ENCODE assay signal across 25 cellular contexts in the genomic region with DNA sequence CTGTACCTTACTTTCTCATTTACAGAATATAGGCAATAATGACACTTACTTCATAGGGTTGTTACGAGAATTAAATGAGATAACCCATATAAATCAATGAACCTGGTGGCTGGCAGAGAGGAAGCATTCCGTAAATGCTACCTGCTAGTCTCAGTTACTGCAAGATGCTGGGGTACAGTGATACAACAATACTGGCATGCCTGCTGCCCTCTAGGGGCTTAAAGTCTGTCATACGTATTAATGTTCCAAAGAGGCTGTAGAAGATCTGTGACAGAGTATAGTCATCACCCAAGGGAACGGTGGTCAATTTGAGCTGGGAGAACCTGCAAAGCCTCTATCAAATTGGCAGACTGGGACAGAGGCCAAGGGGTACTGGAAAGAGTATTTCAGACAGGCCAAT.
A peak's percentile ranks its signal among the peaks of the same experiment; 100 is the strongest.
DNase-seq lines count a peak whose midpoint lies in the region; ATAC-seq, FAIRE-seq and TF ChIP-seq lines count a peak whose summit lies in the region.
"Had no signal": no experiment of that assay in that cellular context is flagged by ENCODE, and none has a peak within 500 bp of the region (broad histone marks: within the 10 kb centered on the region; RNA-seq: fewer than 3 reads in every experiment).

No MANE protein-coding gene starts in this region.

- SMC1A ChIA-PET in GM12878 (lab: Charles Lee; ENCODE audit: uncharacterized antibody, unreplicated experiment) = no interaction called here

- H3K9ac ChIP-seq in HepG2 (ENCODE audit: insufficient read depth, low read depth, low read length) (no peak overlapping the region), GM12878 (ENCODE audit: control insufficient read depth, insufficient read depth, low read length) (no peak overlapping the region)

- TF ChIP-seq EP300 in HepG2 (IDR thresholded peaks at IDR 0.05; ENCODE audit: low read depth in 2 of 2, low read length in 2 of 2) = no peak
- no peak for TF ChIP-seq EP300 in HepG2 (CRISPR knock-in tag; IDR thresholded peaks at IDR 0.05; ENCODE audit: borderline replicate concordance)
- TF ChIP-seq EP300 in GM12878 (IDR thresholded peaks at IDR 0.05; ENCODE audit: borderline replicate concordance in 1 of 2, control insufficient read depth in 1 of 2, low read depth in 2 of 2, low read length in 2 of 2) = no peak

- TF ChIP-seq CTCF in HepG2 (CRISPR knock-in tag; IDR thresholded peaks at IDR 0.05) (no peak), right lobe of liver (IDR thresholded peaks at IDR 0.05) (no peak), NB4 (IDR thresholded peaks at IDR 0.05; ENCODE audit: low read depth, low read length) (peak; percentile 9), GM12878 (IDR thresholded peaks at IDR 0.05 in 2 of 3, conservative IDR thresholded peaks at IDR 0.05 in 1 of 3; ENCODE audit: control insufficient read depth in 2 of 3, extremely low read depth in 1 of 3, insufficient read depth in 1 of 3, low read depth in 3 of 3, low read length in 3 of 3) (no peak), uterus (IDR thresholded peaks at IDR 0.05) (no peak), upper lobe of right lung (IDR thresholded peaks at IDR 0.05) (no peak)

- ATAC-seq in HepG2 = peak; percentile 44; the same call in 2 of the 3 replicates
- ATAC-seq in right lobe of liver = no peak
- ATAC-seq in GM12878 = no peak
- no peak for ATAC-seq in upper lobe of right lung
- ATAC-seq: activated CD4-positive, alpha-beta T cell treated with anti-CD3 and anti-CD28 coated beads for 36 hours; CD8-positive, alpha-beta T cell; gastrocnemius medialis; lower lobe of right lung; natural killer cell treated with Interleukin-12 subunit alpha and Interleukin-12 subunit beta and Interleukin-15 and Interleukin-18, amount 100 ng/mL, for 72 hours had no signal

- no peak overlapping the region for H3K27ac ChIP-seq in HepG2 (ENCODE audit: extremely low read length, insufficient read depth, low read length)
- no peak overlapping the region for H3K27ac ChIP-seq in right lobe of liver
- no peak overlapping the region for H3K27ac ChIP-seq in GM12878 (ENCODE audit: control insufficient read depth, insufficient read depth)
- H3K27ac ChIP-seq in uterus = no peak overlapping the region
- no peak overlapping the region for H3K27ac ChIP-seq in upper lobe of right lung
- H3K27ac ChIP-seq: dorsolateral prefrontal cortex, gastrocnemius medialis, lower lobe of right lung, suprapubic skin, upper lobe of left lung had no signal

- H3K27me3 ChIP-seq in HepG2 (ENCODE audit: control insufficient read depth in 1 of 2, insufficient read depth in 2 of 2, low read length in 2 of 2) (no peaks in the 10 kb centered on the region), right lobe of liver (no peaks in the 10 kb centered on the region), GM12878 (replicated peaks in 1 of 2; ENCODE audit: control insufficient read depth in 2 of 2, insufficient read depth in 2 of 2, low read length in 1 of 2) (no peaks in the 10 kb centered on the region), uterus (no peaks in the 10 kb centered on the region), upper lobe of right lung (no peaks in the 10 kb centered on the region)
- H3K27me3 ChIP-seq: gastrocnemius medialis, suprapubic skin, upper lobe of left lung had no signal

- in situ Hi-C loops in HepG2 (cut with HindIII; ENCODE audit: extremely low pct_ligation_motif_present, low pct_unique_long_range_greater_than_20kb) = no loop called here
- in situ Hi-C loops in GM12878 (cut with MboI) = no loop called here

- TF ChIP-seq RAD21 in HepG2 (CRISPR knock-in tag; IDR thresholded peaks at IDR 0.05) (no peak), GM12878 (IDR thresholded peaks at IDR 0.05; ENCODE audit: insufficient read depth, low read depth, low read length) (0 out of 2 replicates have a peak, but pooled peaks have one; percentile 5)

- H3K36me3 ChIP-seq in HepG2 (replicated peaks in 1 of 2; ENCODE audit: control insufficient read depth in 1 of 2, insufficient read depth in 2 of 2, low read length in 2 of 2) = no peaks in the 10 kb centered on the region
- no peaks in the 10 kb centered on the region for H3K36me3 ChIP-seq in right lobe of liver
- H3K36me3 ChIP-seq in GM12878 (ENCODE audit: control insufficient read depth in 2 of 2, insufficient read depth in 2 of 2, low read length in 1 of 2) = no peaks in the 10 kb centered on the region
- H3K36me3 ChIP-seq in uterus = no peaks in the 10 kb centered on the region
- no peaks in the 10 kb centered on the region for H3K36me3 ChIP-seq in upper lobe of right lung
- H3K36me3 ChIP-seq: gastrocnemius medialis, lower lobe of right lung, suprapubic skin, upper lobe of left lung had no signal

- no peak for TF ChIP-seq POLR2A in HepG2 (IDR thresholded peaks at IDR 0.05; ENCODE audit: insufficient read depth in 1 of 2, low read depth in 2 of 2, low read length in 2 of 2)
- no peak for TF ChIP-seq POLR2A in right lobe of liver (IDR thresholded peaks at IDR 0.05)
- no peak for TF ChIP-seq POLR2A in NB4 (IDR thresholded peaks at IDR 0.05; ENCODE audit: extremely low read depth, insufficient read length)
- no peak for TF ChIP-seq POLR2A in GM12878 (IDR thresholded peaks at IDR 0.05; ENCODE audit: low read depth, low read length)
- TF ChIP-seq POLR2A in uterus (IDR thresholded peaks at IDR 0.05) = no peak

- no TSS peak for BruUV-seq in HepG2 (replicated peaks; lab: Mats Ljungman, UMichigan)
- no TSS peak for BruUV-seq in GM12878 (replicated peaks; lab: Mats Ljungman, UMichigan)

- H4K20me1 ChIP-seq in HepG2 (ENCODE audit: insufficient read depth, low read length) (no peaks in the 10 kb centered on the region), GM12878 (ENCODE audit: control insufficient read depth, insufficient read depth) (no peaks in the 10 kb centered on the region)

- RAD21 ChIA-PET in GM12878 (lab: Charles Lee; ENCODE audit: unreplicated experiment) = no interaction called here

- H3K9me3 ChIP-seq in HepG2 (ENCODE audit: low read length) (no peaks in the 10 kb centered on the region), right lobe of liver (no peaks in the 10 kb centered on the region), GM12878 (replicated peaks; ENCODE audit: control insufficient read depth, insufficient read depth, low read length) (no peaks in the 10 kb centered on the region), uterus (no peaks in the 10 kb centered on the region), upper lobe of right lung (no peaks in the 10 kb centered on the region)
- H3K9me3 ChIP-seq: gastrocnemius medialis, lower lobe of right lung, suprapubic skin, upper lobe of left lung had no signal

- POLR2A ChIA-PET in HepG2 (lab: Yijun Ruan, JAX) (no interaction called here), GM12878 (lab: Charles Lee) (no interaction called here)

- CTCF ChIA-PET in HepG2 (lab: Yijun Ruan, JAX; ENCODE audit: low intra/inter-chr PET ratio, low total read pairs) = no interaction called here
- CTCF ChIA-PET in GM12878 (lab: Yijun Ruan, JAX) = no interaction called here

- DNase-seq in HepG2 (ENCODE audit: low spot score) (no peak), right lobe of liver (no peak), NB4 (ENCODE audit: low read depth) (peak; percentile 29), GM12878 (ENCODE audit: low read depth, low spot score) (no peak), uterus (no peak), NCI-H226 (no peak), upper lobe of right lung (no peak), NCI-H2227 treated with DMSO at 0.1 percent for 48 hours (lab: John Stamatoyannopoulos, UW) (no peak)
- DNase-seq: activated CD4-positive, alpha-beta T cell treated with anti-CD3 and anti-CD28 coated beads for 36 hours; AML-193; amniotic stem cell; CD8-positive, alpha-beta T cell; dorsolateral prefrontal cortex; gastrocnemius medialis; lower lobe of right lung; NCI-H1048; NCI-H1694 treated with DMSO at 0.1 percent for 48 hours; NCI-H510A; NK-92 treated with Interleukin-12 subunit alpha and Interleukin-12 subunit beta, amount 100 ng/mL, for 24 hours; SIG-M5; small intestine; stimulated activated naive CD4-positive, alpha-beta T cell treated with Interleukin-2 at 50 U/mL for 16 hours; upper lobe of left lung had no signal

- H3K4me1 ChIP-seq in HepG2 (ENCODE audit: insufficient read depth, low read length) (no peaks in the 10 kb centered on the region), right lobe of liver (no peaks in the 10 kb centered on the region), GM12878 (ENCODE audit: control insufficient read depth, insufficient read depth, low read length) (no peaks in the 10 kb centered on the region), uterus (no peaks in the 10 kb centered on the region), upper lobe of right lung (no peaks in the 10 kb centered on the region)
- H3K4me1 ChIP-seq: gastrocnemius medialis, lower lobe of right lung, suprapubic skin, upper lobe of left lung had no signal

- H2AFZ ChIP-seq in HepG2 (ENCODE audit: low read length) (no peak overlapping the region), GM12878 (ENCODE audit: control insufficient read depth, low read depth, low read length) (no peak overlapping the region)

- H3K79me2 ChIP-seq in HepG2 (ENCODE audit: insufficient read depth, low read length) (no peaks in the 10 kb centered on the region), GM12878 (ENCODE audit: control insufficient read depth, insufficient read depth, low read length) (no peaks in the 10 kb centered on the region)

- FAIRE-seq in HepG2 (lab: Jason Lieb, UNC) (no peak), GM12878 (lab: Jason Lieb, UNC) (no peak)
- FAIRE-seq: small intestine had no signal

- intact Hi-C loops in HepG2 (cut with micrococcal nuclease; ENCODE audit: unreplicated experiment) (no loop called here), right lobe of liver (cut with DNase I) (no loop called here), GM12878 (cut with micrococcal nuclease; ENCODE audit: unreplicated experiment) (no loop called here), uterus (cut with DNase I; ENCODE audit: low total_unique reads) (no loop called here), upper lobe of right lung (cut with DNase I) (no loop called here)

- H3K4me2 ChIP-seq in HepG2 (ENCODE audit: low read depth, low read length) = no peak overlapping the region
- H3K4me2 ChIP-seq in GM12878 (ENCODE audit: control insufficient read depth, insufficient read depth) = no peak overlapping the region

- WGBS in HepG2 (ENCODE audit: low lambda C conversion rate) = 25% methylated on average over 4 of the region's 4 CpGs
- WGBS in right lobe of liver (ENCODE audit: insufficient coverage, low coverage, low lambda C conversion rate, missing lambda C conversion rate) = 96% methylated on average over 4 of the region's 4 CpGs
- WGBS in GM12878 (ENCODE audit: insufficient coverage, insufficient replicate concordance, low lambda C conversion rate, missing lambda C conversion rate) = 36% methylated on average over 4 of the region's 4 CpGs

- H3K4me3 ChIP-seq in HepG2 (replicated peaks in 1 of 3; ENCODE audit: insufficient read depth in 1 of 3, low read depth in 2 of 3, low read length in 3 of 3) (no peak overlapping the region), right lobe of liver (no peak overlapping the region), NB4 (ENCODE audit: low read depth, low read length) (no peak overlapping the region), GM12878 (no peak overlapping the region), uterus (no peak overlapping the region), upper lobe of right lung (no peak overlapping the region)
- H3K4me3 ChIP-seq: dorsolateral prefrontal cortex, gastrocnemius medialis, lower lobe of right lung, suprapubic skin, upper lobe of left lung had no signal
